Comparison of ENCODE assay signal across 8 cellular contexts in genomic region chr2:36356990-36357505, GRCh38. TPM values are rescaled to one million over a fixed set of nuclear protein-coding genes. Genes with fewer than 3 reads are reported as not detected.
DNase-seq lines count a peak whose midpoint lies in the region; ATAC-seq and TF ChIP-seq lines count a peak whose summit lies in the region.

No MANE protein-coding gene starts in this region.

- H3K9me3 ChIP-seq in cardiac muscle cell (ENCODE audit: low read depth) (no peaks in the 10 kb centered on the region), WERI-Rb-1 (ENCODE audit: severe bottlenecking) (no peaks in the 10 kb centered on the region), esophagus (ENCODE audit: control insufficient read depth in 2 of 2, insufficient read depth in 1 of 2, low read depth in 1 of 2, low read length in 1 of 2) (no peaks in the 10 kb centered on the region)

- DNase-seq in cardiac muscle cell (ENCODE audit: low read depth in 1 of 2, low spot score in 1 of 2) = no peak
- DNase-seq in cardiac septum (ENCODE audit: low spot score) = no peak
- peak; percentile 50 for DNase-seq in WERI-Rb-1
- no peak for DNase-seq in neural crest cell (ENCODE audit: low read depth, low spot score)
- no peak for DNase-seq in NAMALWA (ENCODE audit: low spot score)
- DNase-seq in H4 (ENCODE audit: low spot score) = no peak

- H3K27ac ChIP-seq in cardiac muscle cell (no peak overlapping the region), WERI-Rb-1 (no peak overlapping the region), esophagus (ENCODE audit: low read depth in 2 of 2, low read length in 1 of 2) (peak overlapping the region; percentile 85 to 86)

- H3K36me3 Mint-ChIP-seq in neural crest cell (ENCODE audit: low read depth) = no peaks in the 10 kb centered on the region

- WGBS in esophagus, 2 donors = 0 to 1% methylated on average over 31 of the region's 31 CpGs

- TF ChIP-seq CTCF in cardiac muscle cell (IDR thresholded peaks at IDR 0.05; ENCODE audit: low read depth, low read length) = no peak
- no peak for TF ChIP-seq CTCF in WERI-Rb-1 (IDR thresholded peaks at IDR 0.05; ENCODE audit: low read depth, low read length)
- no peak for TF ChIP-seq CTCF in neural crest cell (conservative IDR thresholded peaks at IDR 0.05)

- intact Hi-C loops in cardiac septum (cut with DNase I) = loop anchor here (1.0 to 5.0 kb wide), 4 partner anchors 52 to 240 kb away; partner anchors contain the start of gene FEZ2

- H3K4me3 ChIP-seq in cardiac muscle cell = peak overlapping the region; percentile 84
- H3K4me3 ChIP-seq in WERI-Rb-1 (ENCODE audit: low read depth, low read length) = peak overlapping the region; percentile 80
- peak overlapping the region; percentile 85 to 86 for H3K4me3 ChIP-seq in esophagus (ENCODE audit: low read depth in 1 of 2, low read length in 2 of 2)

- ATAC-seq in HG03103 (IDR thresholded peaks at IDR 0.05; ENCODE audit: low read depth, unreplicated experiment) = peak; percentile 12

- H3K4me3 Mint-ChIP-seq in neural crest cell = peak overlapping the region; percentile 97

- peaks cover 60% of the 10 kb centered on the region for H3K27me3 ChIP-seq in cardiac muscle cell
- peaks cover 9% of the 10 kb centered on the region for H3K27me3 ChIP-seq in WERI-Rb-1 (ENCODE audit: insufficient read depth, low read depth, severe bottlenecking)
- H3K27me3 ChIP-seq in esophagus (ENCODE audit: control insufficient read depth in 1 of 2, insufficient read depth in 2 of 2, low read length in 2 of 2) = no peaks in the 10 kb centered on the region

- peaks cover 23% of the 10 kb centered on the region for H3K27me3 Mint-ChIP-seq in neural crest cell (ENCODE audit: low read depth)

- H3K36me3 ChIP-seq in cardiac muscle cell (no peaks in the 10 kb centered on the region), WERI-Rb-1 (no peaks in the 10 kb centered on the region), esophagus (ENCODE audit: control insufficient read depth in 2 of 2, insufficient read depth in 2 of 2, low read length in 1 of 2) (no peaks in the 10 kb centered on the region)

- peak overlapping the region; percentile 38 for H3K27ac Mint-ChIP-seq in neural crest cell (ENCODE audit: unreplicated experiment)

- no peaks in the 10 kb centered on the region for H3K9me3 Mint-ChIP-seq in neural crest cell

- H3K4me1 Mint-ChIP-seq in neural crest cell = peaks cover 42% of the 10 kb centered on the region

- H3K4me1 ChIP-seq in cardiac muscle cell (ENCODE audit: low read depth) (no peaks in the 10 kb centered on the region), esophagus (ENCODE audit: control insufficient read depth in 2 of 2, insufficient read depth in 2 of 2, low read length in 1 of 2) (no peaks in the 10 kb centered on the region)

RNA-seq across cellular contexts. Expression of gene CRIM1, which starts 1.5 kb away (rescaled TPM):
- 4.2 and 5.4 TPM in 2 replicates for total RNA-seq in cardiac muscle cell
- polyA plus RNA-seq in cardiac muscle cell = 2.4 and 3.1 TPM in 2 replicates
- total RNA-seq in cardiac septum = 125 TPM
- polyA plus RNA-seq in esophagus = 10 to 100 TPM in 1 of 2 donors, 1 to 10 TPM in 1; 5.9 to 10.3 TPM
- 10.9 and 13.8 TPM in 2 replicates for total RNA-seq in neural crest cell
- total RNA-seq in H4 (2014; rRNA removed; shearing (Covaris generic)) = 8.3 and 8.8 TPM in 2 replicates

Comparison
In these comparisons a context has a peak if more than half of its experiments do, and no peak if none do; other contexts are left out.
1. H3K27ac ChIP-seq: peak in esophagus (2 of 2); none in cardiac muscle cell (single experiment) and WERI-Rb-1 (single experiment).
2. Peak in every context shown above with its lines, with median percentiles within 50 percentile points of each other: H3K4me3 ChIP-seq.